Comparison of ENCODE assay signal across 21 cellular contexts in genomic region chr5:28234356-28234968, GRCh38.
"Had no signal": no experiment of that assay in that cellular context is flagged by ENCODE, and none has a peak within 500 bp of the region (broad histone marks: within the 10 kb centered on the region; RNA-seq: fewer than 3 reads in every experiment).

No MANE protein-coding gene starts in this region.

- H3K36me3 ChIP-seq: esophagus muscularis mucosa, heart right ventricle, neural progenitor cell, prostate gland, suprapubic skin, transverse colon had no signal

- H3K9me3 ChIP-seq: esophagus muscularis mucosa, prostate gland, suprapubic skin had no signal

- H3K4me3 ChIP-seq: esophagus muscularis mucosa, heart right ventricle, neural progenitor cell, prostate gland, suprapubic skin, transverse colon had no signal

- H3K27me3 ChIP-seq: esophagus muscularis mucosa, heart right ventricle, neural progenitor cell, suprapubic skin, transverse colon had no signal

- ATAC-seq: activated CD8-positive, alpha-beta T cell treated with anti-CD3 and anti-CD28 coated beads, Interleukin-2, amount 10 ng/mL, durations not matched to agents 7 days and 5 days; activated naive CD8-positive, alpha-beta T cell treated with anti-CD3 and anti-CD28 coated beads, Interleukin-2, amount 50 U/mL, for 24 hours; heart right ventricle; left cardiac atrium; naive thymus-derived CD4-positive, alpha-beta T cell; right cardiac atrium had no signal

- H3K27ac ChIP-seq: esophagus muscularis mucosa, heart right ventricle, neural progenitor cell, prostate gland, suprapubic skin, transverse colon had no signal

- H3K4me1 ChIP-seq: esophagus muscularis mucosa, heart right ventricle, neural progenitor cell, prostate gland, suprapubic skin, transverse colon had no signal

- DNase-seq: activated CD4-positive, alpha-beta T cell treated with anti-CD3 and anti-CD28 coated beads, Interleukin-2, amount 10 ng/mL, durations not matched to agents 7 days and 5 days; activated CD8-positive, alpha-beta T cell treated with anti-CD3 and anti-CD28 coated beads, Interleukin-2, amount 10 ng/mL, durations not matched to agents 7 days and 5 days; activated effector memory CD4-positive, alpha-beta T cell treated with Interleukin-2 at 50 U/mL for 16 hours; activated naive CD4-positive, alpha-beta T cell treated with anti-CD3 and anti-CD28 coated beads, Interleukin-2, amount 10 ng/mL, durations not matched to agents 7 days and 5 days; activated naive CD8-positive, alpha-beta T cell treated with anti-CD3 and anti-CD28 coated beads, Interleukin-2, amount 50 U/mL, for 24 hours; activated T-cell treated with anti-CD3 and anti-CD28 coated beads, Interleukin-2, amount 50 U/mL, for 4 hours; anterior cingulate cortex; cerebellar nuclear complex; effector CD8-positive, alpha-beta T cell; heart right ventricle; left cardiac atrium; mesendoderm; naive thymus-derived CD4-positive, alpha-beta T cell; right cardiac atrium; stimulated activated CD4-positive, alpha-beta T cell treated with anti-CD3 and anti-CD28 coated beads, Interleukin-2, amount 100 ng/mL, for 48 hours; T-helper 9 cell; transverse colon had no signal
